ENCODE assay signal across 1 cellular context in genomic region chr12:120816363-120816762, GRCh38.
TF ChIP-seq lines count a peak whose summit lies in the region.

No MANE protein-coding gene starts in this region.

TF ChIP-seq in HEK293, 187 proteins besides CTCF, POLR2A, EP300 and RAD21:
- TF ChIP-seq, protein P1, sequence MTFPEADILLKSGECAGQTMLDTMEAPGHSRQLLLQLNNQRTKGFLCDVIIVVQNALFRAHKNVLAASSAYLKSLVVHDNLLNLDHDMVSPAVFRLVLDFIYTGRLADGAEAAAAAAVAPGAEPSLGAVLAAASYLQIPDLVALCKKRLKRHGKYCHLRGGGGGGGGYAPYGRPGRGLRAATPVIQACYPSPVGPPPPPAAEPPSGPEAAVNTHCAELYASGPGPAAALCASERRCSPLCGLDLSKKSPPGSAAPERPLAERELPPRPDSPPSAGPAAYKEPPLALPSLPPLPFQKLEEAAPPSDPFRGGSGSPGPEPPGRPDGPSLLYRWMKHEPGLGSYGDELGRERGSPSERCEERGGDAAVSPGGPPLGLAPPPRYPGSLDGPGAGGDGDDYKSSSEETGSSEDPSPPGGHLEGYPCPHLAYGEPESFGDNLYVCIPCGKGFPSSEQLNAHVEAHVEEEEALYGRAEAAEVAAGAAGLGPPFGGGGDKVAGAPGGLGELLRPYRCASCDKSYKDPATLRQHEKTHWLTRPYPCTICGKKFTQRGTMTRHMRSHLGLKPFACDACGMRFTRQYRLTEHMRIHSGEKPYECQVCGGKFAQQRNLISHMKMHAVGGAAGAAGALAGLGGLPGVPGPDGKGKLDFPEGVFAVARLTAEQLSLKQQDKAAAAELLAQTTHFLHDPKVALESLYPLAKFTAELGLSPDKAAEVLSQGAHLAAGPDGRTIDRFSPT (tag by site-specific recombination; IDR thresholded peaks at IDR 0.05), result no peak
- TF ChIP-seq, protein P2, sequence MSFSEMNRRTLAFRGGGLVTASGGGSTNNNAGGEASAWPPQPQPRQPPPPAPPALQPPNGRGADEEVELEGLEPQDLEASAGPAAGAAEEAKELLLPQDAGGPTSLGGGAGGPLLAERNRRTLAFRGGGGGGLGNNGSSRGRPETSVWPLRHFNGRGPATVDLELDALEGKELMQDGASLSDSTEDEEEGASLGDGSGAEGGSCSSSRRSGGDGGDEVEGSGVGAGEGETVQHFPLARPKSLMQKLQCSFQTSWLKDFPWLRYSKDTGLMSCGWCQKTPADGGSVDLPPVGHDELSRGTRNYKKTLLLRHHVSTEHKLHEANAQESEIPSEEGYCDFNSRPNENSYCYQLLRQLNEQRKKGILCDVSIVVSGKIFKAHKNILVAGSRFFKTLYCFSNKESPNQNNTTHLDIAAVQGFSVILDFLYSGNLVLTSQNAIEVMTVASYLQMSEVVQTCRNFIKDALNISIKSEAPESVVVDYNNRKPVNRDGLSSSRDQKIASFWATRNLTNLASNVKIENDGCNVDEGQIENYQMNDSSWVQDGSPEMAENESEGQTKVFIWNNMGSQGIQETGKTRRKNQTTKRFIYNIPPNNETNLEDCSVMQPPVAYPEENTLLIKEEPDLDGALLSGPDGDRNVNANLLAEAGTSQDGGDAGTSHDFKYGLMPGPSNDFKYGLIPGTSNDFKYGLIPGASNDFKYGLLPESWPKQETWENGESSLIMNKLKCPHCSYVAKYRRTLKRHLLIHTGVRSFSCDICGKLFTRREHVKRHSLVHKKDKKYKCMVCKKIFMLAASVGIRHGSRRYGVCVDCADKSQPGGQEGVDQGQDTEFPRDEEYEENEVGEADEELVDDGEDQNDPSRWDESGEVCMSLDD (tag by site-specific recombination; IDR thresholded peaks at IDR 0.05), result no peak
- TF ChIP-seq SCRT1 (tag by site-specific recombination; IDR thresholded peaks at IDR 0.05; ENCODE audit: borderline replicate concordance) (peak; percentile 67; the same call in 1 of the 2 replicates), SCRT2 (tag by site-specific recombination; IDR thresholded peaks at IDR 0.05) (peak; percentile 94), ZNF24 (tag by site-specific recombination; IDR thresholded peaks at IDR 0.05) (no peak)
